In genomic region chr5:61168951-61169350, GRCh38 we compare ENCODE assay signal across 25 cellular contexts. TPM values are rescaled to one million over a fixed set of nuclear protein-coding genes. Genes with fewer than 3 reads are reported as not detected.
DNase-seq lines count a peak whose midpoint lies in the region; ATAC-seq and TF ChIP-seq lines count a peak whose summit lies in the region.
"Had no signal": no experiment of that assay in that cellular context is flagged by ENCODE, and none has a peak within 500 bp of the region (broad histone marks: within the 10 kb centered on the region; RNA-seq: fewer than 3 reads in every experiment).

No MANE protein-coding gene starts in this region.

- H3K27me3 ChIP-seq in H9 (ENCODE audit: insufficient read depth, low read length) = no peaks in the 10 kb centered on the region
- H3K27me3 ChIP-seq in endodermal cell (ENCODE audit: control insufficient read depth, insufficient read depth, low read length, poor library complexity, severe bottlenecking) = peaks cover 32% of the 10 kb centered on the region
- H3K27me3 ChIP-seq in parathyroid adenoma (ENCODE audit: control insufficient read depth, insufficient read depth, low read length) = no peaks in the 10 kb centered on the region
- no peaks in the 10 kb centered on the region for H3K27me3 ChIP-seq in GM23248 (replicated peaks; ENCODE audit: insufficient read depth)
- H3K27me3 ChIP-seq: BE2C, BLaER1 had no signal

- no peak overlapping the region for H2BK12ac ChIP-seq in H9 (ENCODE audit: insufficient read length, low read depth, low read length)

- no peak overlapping the region for H4K8ac ChIP-seq in H9 (replicated peaks; ENCODE audit: insufficient read length, low read depth, low read length)

- H3K9ac ChIP-seq in H9 (ENCODE audit: extremely low read depth, insufficient read length, low read length) = no peak overlapping the region
- no peak overlapping the region for H3K9ac ChIP-seq in endodermal cell (ENCODE audit: extremely low read depth, low read length, poor library complexity, severe bottlenecking)
- no peak overlapping the region for H3K9ac ChIP-seq in parathyroid adenoma
- H3K9ac ChIP-seq in GM23248 = no peak overlapping the region
- H3K9ac ChIP-seq: BLaER1 had no signal

- H3K9me3 ChIP-seq in H9 (ENCODE audit: control insufficient read depth, low read depth, low read length) (peaks cover 5% of the 10 kb centered on the region), endodermal cell (ENCODE audit: control insufficient read depth, low read length) (peaks cover 6% of the 10 kb centered on the region), parathyroid adenoma (ENCODE audit: control insufficient read depth, low read length) (no peaks in the 10 kb centered on the region), GM23248 (ENCODE audit: low read depth) (no peaks in the 10 kb centered on the region)
- H3K9me3 ChIP-seq: BE2C, BLaER1 had no signal

- H3K4me3 ChIP-seq in endodermal cell (ENCODE audit: low read length) (peak overlapping the region; percentile 57), parathyroid adenoma (ENCODE audit: low read depth, low read length) (no peak overlapping the region), GM23248 (no peak overlapping the region)
- H3K4me3 ChIP-seq: BLaER1, GM12878 had no signal

- H3K23ac ChIP-seq in H9 (ENCODE audit: insufficient read length, low read depth, low read length) = peak overlapping the region; percentile 5

- H2AFZ ChIP-seq in H9 (ENCODE audit: low read length) (no peak overlapping the region), parathyroid adenoma (peak overlapping the region; percentile 4), GM23248 (no peak overlapping the region)

- TF ChIP-seq CTCF in H9 (conservative IDR thresholded peaks at IDR 0.05) = no peak
- no peak for TF ChIP-seq CTCF in endodermal cell (conservative IDR thresholded peaks at IDR 0.05)
- TF ChIP-seq CTCF in parathyroid adenoma (IDR thresholded peaks at IDR 0.05) = no peak

- H3K9me2 ChIP-seq in GM23248 (ENCODE audit: insufficient read depth) = no peaks in the 10 kb centered on the region

- peaks cover 3% of the 10 kb centered on the region; the same call in 1 of the 2 replicates for H3K79me2 ChIP-seq in H9 (ENCODE audit: insufficient read depth, low read length)
- H3K79me2 ChIP-seq in parathyroid adenoma = peaks cover 2% of the 10 kb centered on the region
- H3K79me2 ChIP-seq in GM23248 (ENCODE audit: insufficient read depth) = peaks cover 11% of the 10 kb centered on the region

- peaks cover 5 to 9% (median 7%) of the 10 kb centered on the region in 3 experiments; a peak in 6 of 7 replicates for H3K36me3 Mint-ChIP-seq in H9 (ENCODE audit: insufficient read depth in 1 of 3, low read depth in 3 of 3)
- H3K36me3 Mint-ChIP-seq in endodermal cell (ENCODE audit: low read depth) = peaks cover 8% of the 10 kb centered on the region
- H3K36me3 Mint-ChIP-seq: CD4-positive, alpha-beta memory T cell; CD4-positive, CD25-positive, alpha-beta regulatory T cell had no signal

- H3K27ac Mint-ChIP-seq in H9 (peak overlapping the region in 1 of 3 experiments; percentile 72; a peak in 2 of 7 replicates), endodermal cell (no peak overlapping the region)
- H3K27ac Mint-ChIP-seq: CD14-positive monocyte; CD4-positive, alpha-beta memory T cell; CD4-positive, CD25-positive, alpha-beta regulatory T cell; CD8-positive, alpha-beta memory T cell had no signal

- no peak overlapping the region for H3T11ph ChIP-seq in H9 (ENCODE audit: low read length)

- H3K18ac ChIP-seq in H9 (ENCODE audit: insufficient read length, low read depth, low read length) = no peak overlapping the region

- H3K56ac ChIP-seq in H9 (ENCODE audit: insufficient read length, low read depth, low read length) = no peak overlapping the region

- H3K4me1 Mint-ChIP-seq in H9 (peaks cover 2 to 15% of the 10 kb centered on the region in 2 experiments), endodermal cell (peaks cover 14% of the 10 kb centered on the region)
- H3K4me1 Mint-ChIP-seq: CD4-positive, alpha-beta memory T cell had no signal

- H3K4me2 ChIP-seq in H9 (ENCODE audit: insufficient read depth, insufficient read length, low read length) (no peak overlapping the region), parathyroid adenoma (ENCODE audit: low read length) (no peak overlapping the region), GM23248 (ENCODE audit: unreplicated experiment) (no peak overlapping the region)
- H3K4me2 ChIP-seq: BLaER1 had no signal

- H2BK20ac ChIP-seq in H9 (ENCODE audit: low read depth, low read length, poor library complexity, severe bottlenecking) = no peak overlapping the region

- H3K36me3 ChIP-seq in endodermal cell (ENCODE audit: control insufficient read depth, insufficient read depth, low read length) (no peaks in the 10 kb centered on the region), parathyroid adenoma (ENCODE audit: control insufficient read depth, insufficient read depth, low read length) (no peaks in the 10 kb centered on the region), GM23248 (ENCODE audit: low read depth) (no peaks in the 10 kb centered on the region)
- H3K36me3 ChIP-seq: BE2C, BLaER1 had no signal

- no peak overlapping the region for H2BK5ac ChIP-seq in H9 (ENCODE audit: insufficient read length, low read length)

- no peak overlapping the region for H3K4me3 Mint-ChIP-seq in H9
- no peak overlapping the region for H3K4me3 Mint-ChIP-seq in endodermal cell
- H3K4me3 Mint-ChIP-seq: CD14-positive monocyte; CD4-positive, alpha-beta memory T cell; CD4-positive, CD25-positive, alpha-beta regulatory T cell; CD8-positive, alpha-beta memory T cell had no signal

- H3K27me3 Mint-ChIP-seq in H9 (ENCODE audit: low read depth) (no peaks in the 10 kb centered on the region), endodermal cell (ENCODE audit: insufficient read depth) (peaks cover 3% of the 10 kb centered on the region)

- no peak overlapping the region for H2BK15ac ChIP-seq in H9 (ENCODE audit: low read depth, low read length)

- H2AK5ac ChIP-seq in H9 (ENCODE audit: insufficient read length, low read length) = no peak overlapping the region

- no peaks in the 10 kb centered on the region for H4K20me1 ChIP-seq in H9 (ENCODE audit: control insufficient read depth, insufficient read depth, insufficient read length)
- no peaks in the 10 kb centered on the region for H4K20me1 ChIP-seq in GM23248 (ENCODE audit: insufficient read depth)
- H4K20me1 ChIP-seq: BLaER1 had no signal

- H3K4me1 ChIP-seq in H9 (ENCODE audit: insufficient read depth, low read length) = no peaks in the 10 kb centered on the region
- no peaks in the 10 kb centered on the region for H3K4me1 ChIP-seq in endodermal cell (ENCODE audit: control insufficient read depth, insufficient read depth, low read length)
- H3K4me1 ChIP-seq in parathyroid adenoma = peaks cover 18% of the 10 kb centered on the region
- no peaks in the 10 kb centered on the region for H3K4me1 ChIP-seq in GM23248 (ENCODE audit: insufficient read depth)
- H3K4me1 ChIP-seq: BE2C, BLaER1 had no signal

- peaks cover 2% of the 10 kb centered on the region for H3K79me1 ChIP-seq in H9 (ENCODE audit: insufficient read depth, low read depth, low read length, poor library complexity, severe bottlenecking)

- no peak overlapping the region for H4K91ac ChIP-seq in H9 (ENCODE audit: insufficient read length, low read depth, low read length)

- DNase-seq in H9 = no peak
- no peak for DNase-seq in endodermal cell
- DNase-seq in GM23248 = no peak
- no peak for DNase-seq in NCI-H748 treated with DMSO at 0.1 percent for 48 hours (lab: John Stamatoyannopoulos, UW)
- DNase-seq: 8988T; ACHN; BE2C; C1 segment of cervical spinal cord; CD4-positive, alpha-beta memory T cell; CD4-positive, CD25-positive, alpha-beta regulatory T cell; CD8-positive, alpha-beta memory T cell; COR-L47; DMS 273 treated with DMSO at 0.1 percent for 48 hours; DMS153; DMS53; DMS79; DND-41; EL; GDM1 had no signal

- no peak for ATAC-seq in GM18502 (IDR thresholded peaks at IDR 0.05; ENCODE audit: poor library complexity, unreplicated experiment)
- no peak for ATAC-seq in HG02884 (IDR thresholded peaks at IDR 0.05; ENCODE audit: unreplicated experiment)
- ATAC-seq: GM12878 had no signal

- no peak overlapping the region for H3K4ac ChIP-seq in H9 (ENCODE audit: low read depth, low read length)

- no peak overlapping the region for H3K14ac ChIP-seq in H9 (ENCODE audit: insufficient read depth, low read length)

- no peak overlapping the region for H4K5ac ChIP-seq in H9 (ENCODE audit: insufficient read length, low read depth, low read length)

- H3K9me3 Mint-ChIP-seq in H9 (peaks cover 6 to 8% of the 10 kb centered on the region in 2 experiments; a peak in 3 of 5 replicates), endodermal cell (peaks cover 8% of the 10 kb centered on the region)
- H3K9me3 Mint-ChIP-seq: CD4-positive, alpha-beta memory T cell; CD8-positive, alpha-beta memory T cell had no signal

- H3K27ac ChIP-seq in H9 (ENCODE audit: insufficient read length, low read depth, low read length) = no peak overlapping the region
- H3K27ac ChIP-seq in endodermal cell (ENCODE audit: low read depth, low read length) = no peak overlapping the region
- H3K27ac ChIP-seq in parathyroid adenoma = no peak overlapping the region
- no peak overlapping the region for H3K27ac ChIP-seq in GM23248
- H3K27ac ChIP-seq: BLaER1 had no signal

- peaks cover 3% of the 10 kb centered on the region for H3K23me2 ChIP-seq in H9 (ENCODE audit: insufficient read length, low read depth, low read length, poor library complexity, severe bottlenecking)

- no peak overlapping the region for H2BK120ac ChIP-seq in H9 (ENCODE audit: low read depth, low read length, poor library complexity, severe bottlenecking)

- H3F3A ChIP-seq in GM23248 (ENCODE audit: insufficient read depth) = no peaks in the 10 kb centered on the region

- in situ Hi-C loops in GM23248 (cut with MboI) = loop anchor here (10.0 to 25.0 kb wide), 2 partner anchors 156 to 493 kb away; no protein-coding TSS in a partner anchor

- 100% methylated on average over 1 of the region's 8 CpGs for WGBS in H9 (ENCODE audit: extremely low coverage, insufficient read length, low lambda C conversion rate)
- WGBS in endodermal cell (ENCODE audit: insufficient coverage in 1 of 2, insufficient read length in 1 of 2), 2 experiments = 57 to 77% methylated on average over 7 to 8 of the region's 8 CpGs
- 87 to 90% methylated on average over 8 of the region's 8 CpGs for WGBS in GM23248 (ENCODE audit: low coverage in 1 of 2, low lambda C conversion rate in 2 of 2, missing lambda C conversion rate in 2 of 2), 2 experiments

RNA-seq across cellular contexts. Expression of gene SMIM15, which starts 6.7 kb away (rescaled TPM):
- 72.5 and 75.3 TPM in 2 replicates for total RNA-seq in H9 (2021)
- total RNA-seq in endodermal cell = 10 to 100 TPM; 54.7 to 61.2 TPM
- polyA plus RNA-seq in endodermal cell (2013, experiment 1 of 2) = 39.9 TPM
- polyA plus RNA-seq in endodermal cell (2013, experiment 2 of 2) = 38.9 TPM
- 39.6 and 42.5 TPM in 2 replicates for total RNA-seq in GM23248 (2014; rRNA removed; shearing (Covaris generic))
- polyA plus RNA-seq in GM23248 (2016; fragmentation: Nextera tagmentation; extraction: Ambion mirVana) = 58.8 and 61.5 TPM in 2 replicates
